In genomic region chr9:114117614-114117995, GRCh38 we compare ENCODE assay signal across 1 cellular context.
TF ChIP-seq lines count a peak whose summit lies in the region.

No MANE protein-coding gene starts in this region.

TF ChIP-seq in HepG2, 621 proteins besides CTCF, POLR2A, EP300 and RAD21 (continued from another document and continues in another):
- TF ChIP-seq KIAA2018 (CRISPR knock-in tag; IDR thresholded peaks at IDR 0.05; ENCODE audit: borderline replicate concordance) (no peak), HDAC6 (IDR thresholded peaks at IDR 0.05; ENCODE audit: low read depth, low read length) (no peak), AGO2 (optimal IDR thresholded peaks at IDR 0.05; ENCODE audit: low read depth, low read length) (no peak), ZNF761 (CRISPR knock-in tag; conservative IDR thresholded peaks at IDR 0.05) (no peak), ZFAT (CRISPR knock-in tag; conservative IDR thresholded peaks at IDR 0.05) (no peak), ZFP36 (IDR thresholded peaks at IDR 0.05; ENCODE audit: borderline replicate concordance, low read depth, low read length, partially characterized antibody) (no peak), NAIF1 (CRISPR knock-in tag; IDR thresholded peaks at IDR 0.05; ENCODE audit: borderline replicate concordance) (no peak), FOSL1 (CRISPR knock-in tag; IDR thresholded peaks at IDR 0.05; ENCODE audit: borderline replicate concordance) (no peak), ISX (CRISPR knock-in tag; conservative IDR thresholded peaks at IDR 0.05) (no peak), MTF2 (CRISPR knock-in tag; IDR thresholded peaks at IDR 0.05; ENCODE audit: borderline replicate concordance) (no peak), ZNF317 (CRISPR knock-in tag; IDR thresholded peaks at IDR 0.05) (no peak), POLR2G (IDR thresholded peaks at IDR 0.05; ENCODE audit: low read depth, low read length) (0 out of 2 replicates have a peak, but pooled peaks have one; percentile 47), NR2F6 (IDR thresholded peaks at IDR 0.05) (no peak), NR2F6 (CRISPR knock-in tag; IDR thresholded peaks at IDR 0.05) (no peak), ZNF703 (CRISPR knock-in tag; IDR thresholded peaks at IDR 0.05; ENCODE audit: borderline replicate concordance) (no peak), ZNF430 (CRISPR knock-in tag; IDR thresholded peaks at IDR 0.05) (no peak), SNAI1 (CRISPR knock-in tag; IDR thresholded peaks at IDR 0.05; ENCODE audit: borderline replicate concordance) (no peak), ZMYM2 (CRISPR knock-in tag; IDR thresholded peaks at IDR 0.05) (no peak), IRF9 (CRISPR knock-in tag; IDR thresholded peaks at IDR 0.05; ENCODE audit: borderline replicate concordance) (0 out of 2 replicates have a peak, but pooled peaks have one; percentile 39), SMC3 (IDR thresholded peaks at IDR 0.05; ENCODE audit: low read length) (no peak), DMTF1 (CRISPR knock-in tag; IDR thresholded peaks at IDR 0.05) (no peak), KLF12 (CRISPR knock-in tag; IDR thresholded peaks at IDR 0.05; ENCODE audit: borderline replicate concordance) (no peak), ZFP1 (CRISPR knock-in tag; IDR thresholded peaks at IDR 0.05) (no peak), TEAD3 (CRISPR knock-in tag; optimal IDR thresholded peaks at IDR 0.05; ENCODE audit: borderline replicate concordance) (peak; percentile 57), ZNF333 (CRISPR knock-in tag; IDR thresholded peaks at IDR 0.05; ENCODE audit: borderline replicate concordance) (no peak), TFDP2 (CRISPR knock-in tag; IDR thresholded peaks at IDR 0.05) (0 out of 2 replicates have a peak, but pooled peaks have one; percentile 24), SOX5 (CRISPR knock-in tag; IDR thresholded peaks at IDR 0.05; ENCODE audit: borderline replicate concordance) (peak; percentile 89), REL (CRISPR knock-in tag; conservative IDR thresholded peaks at IDR 0.05) (no peak)
- TF ChIP-seq, protein P1, sequence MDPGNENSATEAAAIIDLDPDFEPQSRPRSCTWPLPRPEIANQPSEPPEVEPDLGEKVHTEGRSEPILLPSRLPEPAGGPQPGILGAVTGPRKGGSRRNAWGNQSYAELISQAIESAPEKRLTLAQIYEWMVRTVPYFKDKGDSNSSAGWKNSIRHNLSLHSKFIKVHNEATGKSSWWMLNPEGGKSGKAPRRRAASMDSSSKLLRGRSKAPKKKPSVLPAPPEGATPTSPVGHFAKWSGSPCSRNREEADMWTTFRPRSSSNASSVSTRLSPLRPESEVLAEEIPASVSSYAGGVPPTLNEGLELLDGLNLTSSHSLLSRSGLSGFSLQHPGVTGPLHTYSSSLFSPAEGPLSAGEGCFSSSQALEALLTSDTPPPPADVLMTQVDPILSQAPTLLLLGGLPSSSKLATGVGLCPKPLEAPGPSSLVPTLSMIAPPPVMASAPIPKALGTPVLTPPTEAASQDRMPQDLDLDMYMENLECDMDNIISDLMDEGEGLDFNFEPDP (CRISPR knock-in tag; conservative IDR thresholded peaks at IDR 0.05), result no peak
- TF ChIP-seq, protein P2, sequence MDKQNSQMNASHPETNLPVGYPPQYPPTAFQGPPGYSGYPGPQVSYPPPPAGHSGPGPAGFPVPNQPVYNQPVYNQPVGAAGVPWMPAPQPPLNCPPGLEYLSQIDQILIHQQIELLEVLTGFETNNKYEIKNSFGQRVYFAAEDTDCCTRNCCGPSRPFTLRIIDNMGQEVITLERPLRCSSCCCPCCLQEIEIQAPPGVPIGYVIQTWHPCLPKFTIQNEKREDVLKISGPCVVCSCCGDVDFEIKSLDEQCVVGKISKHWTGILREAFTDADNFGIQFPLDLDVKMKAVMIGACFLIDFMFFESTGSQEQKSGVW (CRISPR knock-in tag; IDR thresholded peaks at IDR 0.05; ENCODE audit: borderline replicate concordance), result no peak
- TF ChIP-seq, protein P3, sequence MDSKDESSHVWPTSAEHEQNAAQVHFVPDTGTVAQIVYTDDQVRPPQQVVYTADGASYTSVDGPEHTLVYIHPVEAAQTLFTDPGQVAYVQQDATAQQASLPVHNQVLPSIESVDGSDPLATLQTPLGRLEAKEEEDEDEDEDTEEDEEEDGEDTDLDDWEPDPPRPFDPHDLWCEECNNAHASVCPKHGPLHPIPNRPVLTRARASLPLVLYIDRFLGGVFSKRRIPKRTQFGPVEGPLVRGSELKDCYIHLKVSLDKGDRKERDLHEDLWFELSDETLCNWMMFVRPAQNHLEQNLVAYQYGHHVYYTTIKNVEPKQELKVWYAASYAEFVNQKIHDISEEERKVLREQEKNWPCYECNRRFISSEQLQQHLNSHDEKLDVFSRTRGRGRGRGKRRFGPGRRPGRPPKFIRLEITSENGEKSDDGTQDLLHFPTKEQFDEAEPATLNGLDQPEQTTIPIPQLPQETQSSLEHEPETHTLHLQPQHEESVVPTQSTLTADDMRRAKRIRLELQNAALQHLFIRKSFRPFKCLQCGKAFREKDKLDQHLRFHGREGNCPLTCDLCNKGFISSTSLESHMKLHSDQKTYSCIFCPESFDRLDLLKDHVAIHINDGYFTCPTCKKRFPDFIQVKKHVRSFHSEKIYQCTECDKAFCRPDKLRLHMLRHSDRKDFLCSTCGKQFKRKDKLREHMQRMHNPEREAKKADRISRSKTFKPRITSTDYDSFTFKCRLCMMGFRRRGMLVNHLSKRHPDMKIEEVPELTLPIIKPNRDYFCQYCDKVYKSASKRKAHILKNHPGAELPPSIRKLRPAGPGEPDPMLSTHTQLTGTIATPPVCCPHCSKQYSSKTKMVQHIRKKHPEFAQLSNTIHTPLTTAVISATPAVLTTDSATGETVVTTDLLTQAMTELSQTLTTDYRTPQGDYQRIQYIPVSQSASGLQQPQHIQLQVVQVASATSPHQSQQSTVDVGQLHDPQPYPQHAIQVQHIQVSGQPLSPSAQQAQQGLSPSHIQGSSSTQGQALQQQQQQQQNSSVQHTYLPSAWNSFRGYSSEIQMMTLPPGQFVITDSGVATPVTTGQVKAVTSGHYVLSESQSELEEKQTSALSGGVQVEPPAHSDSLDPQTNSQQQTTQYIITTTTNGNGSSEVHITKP (CRISPR knock-in tag; IDR thresholded peaks at IDR 0.05; ENCODE audit: low read depth), result no peak
- TF ChIP-seq, protein P4, sequence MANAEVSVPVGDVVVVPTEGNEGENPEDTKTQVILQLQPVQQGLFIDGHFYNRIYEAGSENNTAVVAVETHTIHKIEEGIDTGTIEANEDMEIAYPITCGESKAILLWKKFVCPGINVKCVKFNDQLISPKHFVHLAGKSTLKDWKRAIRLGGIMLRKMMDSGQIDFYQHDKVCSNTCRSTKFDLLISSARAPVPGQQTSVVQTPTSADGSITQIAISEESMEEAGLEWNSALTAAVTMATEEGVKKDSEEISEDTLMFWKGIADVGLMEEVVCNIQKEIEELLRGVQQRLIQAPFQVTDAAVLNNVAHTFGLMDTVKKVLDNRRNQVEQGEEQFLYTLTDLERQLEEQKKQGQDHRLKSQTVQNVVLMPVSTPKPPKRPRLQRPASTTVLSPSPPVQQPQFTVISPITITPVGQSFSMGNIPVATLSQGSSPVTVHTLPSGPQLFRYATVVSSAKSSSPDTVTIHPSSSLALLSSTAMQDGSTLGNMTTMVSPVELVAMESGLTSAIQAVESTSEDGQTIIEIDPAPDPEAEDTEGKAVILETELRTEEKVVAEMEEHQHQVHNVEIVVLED (CRISPR knock-in tag; IDR thresholded peaks at IDR 0.05; ENCODE audit: borderline replicate concordance), result no peak
- TF ChIP-seq, protein P5, sequence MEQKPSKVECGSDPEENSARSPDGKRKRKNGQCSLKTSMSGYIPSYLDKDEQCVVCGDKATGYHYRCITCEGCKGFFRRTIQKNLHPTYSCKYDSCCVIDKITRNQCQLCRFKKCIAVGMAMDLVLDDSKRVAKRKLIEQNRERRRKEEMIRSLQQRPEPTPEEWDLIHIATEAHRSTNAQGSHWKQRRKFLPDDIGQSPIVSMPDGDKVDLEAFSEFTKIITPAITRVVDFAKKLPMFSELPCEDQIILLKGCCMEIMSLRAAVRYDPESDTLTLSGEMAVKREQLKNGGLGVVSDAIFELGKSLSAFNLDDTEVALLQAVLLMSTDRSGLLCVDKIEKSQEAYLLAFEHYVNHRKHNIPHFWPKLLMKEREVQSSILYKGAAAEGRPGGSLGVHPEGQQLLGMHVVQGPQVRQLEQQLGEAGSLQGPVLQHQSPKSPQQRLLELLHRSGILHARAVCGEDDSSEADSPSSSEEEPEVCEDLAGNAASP (CRISPR knock-in tag; IDR thresholded peaks at IDR 0.05; ENCODE audit: borderline replicate concordance), result no peak
- TF ChIP-seq, protein P6, sequence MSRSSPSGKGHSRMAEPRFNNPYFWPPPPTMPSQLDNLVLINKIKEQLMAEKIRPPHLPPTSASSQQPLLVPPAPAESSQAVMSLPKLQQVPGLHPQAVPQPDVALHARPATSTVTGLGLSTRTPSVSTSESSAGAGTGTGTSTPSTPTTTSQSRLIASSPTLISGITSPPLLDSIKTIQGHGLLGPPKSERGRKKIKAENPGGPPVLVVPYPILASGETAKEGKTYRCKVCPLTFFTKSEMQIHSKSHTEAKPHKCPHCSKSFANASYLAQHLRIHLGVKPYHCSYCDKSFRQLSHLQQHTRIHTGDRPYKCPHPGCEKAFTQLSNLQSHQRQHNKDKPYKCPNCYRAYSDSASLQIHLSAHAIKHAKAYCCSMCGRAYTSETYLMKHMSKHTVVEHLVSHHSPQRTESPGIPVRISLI (CRISPR knock-in tag; IDR thresholded peaks at IDR 0.05; ENCODE audit: borderline replicate concordance), result no peak
